In the genomic region with DNA sequence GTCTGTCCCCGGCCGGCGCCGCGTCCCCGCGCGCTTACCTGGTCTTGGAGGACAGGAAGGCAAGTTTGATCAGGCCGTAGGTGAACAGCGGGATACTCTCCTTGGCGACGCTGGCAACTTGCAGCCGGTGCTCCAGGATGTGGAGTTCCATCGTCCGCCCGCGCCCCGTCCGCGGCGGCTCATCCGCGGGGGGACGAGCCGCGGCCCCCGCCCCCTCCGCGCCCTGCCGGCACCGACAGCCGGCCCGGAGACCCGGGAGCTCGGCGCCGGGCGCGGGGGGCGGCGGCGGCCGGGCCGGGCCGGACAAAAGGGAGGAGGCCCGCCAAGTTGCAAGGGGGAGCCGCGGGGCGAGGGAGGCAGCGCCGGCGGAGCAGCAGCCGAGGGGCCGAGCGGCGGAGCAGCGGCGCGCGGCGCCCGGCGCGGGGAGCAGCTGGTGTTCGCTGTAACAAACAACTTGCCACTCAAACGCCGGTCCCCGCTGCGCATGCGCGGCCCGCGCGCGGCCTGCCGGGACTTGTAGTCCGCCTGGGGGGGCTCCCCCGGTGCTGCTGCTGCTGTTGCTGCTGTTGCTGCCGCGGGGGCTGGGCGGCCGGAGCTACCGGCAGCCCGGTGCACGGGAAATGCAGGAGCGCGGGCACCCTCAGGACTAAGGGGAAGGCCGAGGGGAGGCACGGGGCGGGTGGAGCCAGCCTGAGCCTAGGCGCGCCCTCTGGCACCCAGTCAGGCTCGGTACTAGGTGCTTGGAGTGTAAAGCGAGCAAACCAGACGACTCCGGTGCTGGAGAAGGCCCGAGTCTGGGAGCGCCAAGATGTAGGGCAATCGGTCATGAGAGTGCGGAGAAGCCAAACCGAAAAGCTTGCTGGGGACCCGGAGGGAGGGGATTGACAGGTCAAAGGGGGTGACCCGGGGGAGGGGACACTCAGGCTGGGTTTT, we compare ENCODE assay signal across 8 cellular contexts.
DNase-seq lines count a peak whose midpoint lies in the region; ATAC-seq and TF ChIP-seq lines count a peak whose summit lies in the region.
"Not testable (repeated sequence)": the region's sequence is repeated elsewhere in the genome, so short reads cannot be mapped to it uniquely, and the experiment has no call there.

No MANE protein-coding gene starts in this region.

- ATAC-seq in GM19397 (IDR thresholded peaks at IDR 0.05; ENCODE audit: unreplicated experiment) = peak; percentile 96
- ATAC-seq in HG02759 (IDR thresholded peaks at IDR 0.05; ENCODE audit: unreplicated experiment) = peak; percentile 96
- ATAC-seq in HG03457 (IDR thresholded peaks at IDR 0.05; ENCODE audit: unreplicated experiment) = peak; percentile 88
- peak; percentile 84 for ATAC-seq in activated naive CD8-positive, alpha-beta T cell treated with anti-CD3 and anti-CD28 coated beads, Interleukin-2, amount 50 U/mL, for 24 hours
- peak; percentile 93 for ATAC-seq in left lung

- H3K4me3 Mint-ChIP-seq in activated naive CD8-positive, alpha-beta T cell treated with anti-CD3 and anti-CD28 coated beads, Interleukin-2, amount 50 U/mL, for 24 hours = not testable (repeated sequence)

- not testable (repeated sequence) for H3K4me3 ChIP-seq in BE2C (ENCODE audit: low read depth, low read length); left lung

- H3K9me3 Mint-ChIP-seq in activated naive CD8-positive, alpha-beta T cell treated with anti-CD3 and anti-CD28 coated beads, Interleukin-2, amount 50 U/mL, for 24 hours = not testable (repeated sequence)

- H3K27me3 Mint-ChIP-seq in activated naive CD8-positive, alpha-beta T cell treated with anti-CD3 and anti-CD28 coated beads, Interleukin-2, amount 50 U/mL, for 24 hours = not testable (repeated sequence)

- not testable (repeated sequence) for H3K4me1 Mint-ChIP-seq in activated naive CD8-positive, alpha-beta T cell treated with anti-CD3 and anti-CD28 coated beads, Interleukin-2, amount 50 U/mL, for 24 hours

- H3K27me3 ChIP-seq in BE2C, left lung: not testable (repeated sequence)

- not testable (repeated sequence) for H3K9me3 ChIP-seq in BE2C, left lung

- not testable (repeated sequence) for H3K27ac ChIP-seq in left lung

- H3K27ac Mint-ChIP-seq in activated naive CD8-positive, alpha-beta T cell treated with anti-CD3 and anti-CD28 coated beads, Interleukin-2, amount 50 U/mL, for 24 hours = not testable (repeated sequence)

- TF ChIP-seq CTCF in BE2C (IDR thresholded peaks at IDR 0.05; ENCODE audit: low read depth, low read length); left lung (IDR thresholded peaks at IDR 0.05): not testable (repeated sequence)

- not testable (repeated sequence) for H3K4me1 ChIP-seq in BE2C, left lung

- DNase-seq in BE2C = peak; percentile 65
- DNase-seq in activated CD4-positive, alpha-beta T cell treated with anti-CD3 and anti-CD28 coated beads for 48 hours = peak; percentile 55
- DNase-seq in activated naive CD8-positive, alpha-beta T cell treated with anti-CD3 and anti-CD28 coated beads, Interleukin-2, amount 50 U/mL, for 24 hours = not testable (repeated sequence)
- DNase-seq in left lung = peak; percentile 52 to 64
- DNase-seq in stimulated activated CD4-positive, alpha-beta T cell treated with anti-CD3 and anti-CD28 coated beads, Interleukin-2, amount 100 ng/mL, for 4 hours (ENCODE audit: low read depth) = peak; percentile 31

- H3K36me3 ChIP-seq in BE2C, left lung: not testable (repeated sequence)

- intact Hi-C loops in left lung (cut with DNase I) = not testable (repeated sequence)

- not testable (repeated sequence) for H3K36me3 Mint-ChIP-seq in activated naive CD8-positive, alpha-beta T cell treated with anti-CD3 and anti-CD28 coated beads, Interleukin-2, amount 50 U/mL, for 24 hours (ENCODE audit: low read depth)
